ENCODE assay signal across 1 cellular context in genomic region chr5:56816546-56817081, GRCh38.
TF ChIP-seq lines count a peak whose summit lies in the region.

No MANE protein-coding gene starts in this region.

TF ChIP-seq in HEK293, 187 proteins besides CTCF, POLR2A, EP300 and RAD21 (continued from another document and continues in another):
- peak; percentile 91 for TF ChIP-seq ZBTB11 (tag by site-specific recombination; conservative IDR thresholded peaks at IDR 0.05; ENCODE audit: low read depth)
- no peak for TF ChIP-seq GLI4 (tag by site-specific recombination; IDR thresholded peaks at IDR 0.05)
- peak; percentile 51 for TF ChIP-seq SP2 (tag by site-specific recombination; IDR thresholded peaks at IDR 0.05)
- TF ChIP-seq KLF9 (tag by site-specific recombination; IDR thresholded peaks at IDR 0.05; ENCODE audit: low read depth), result no peak
- no peak for TF ChIP-seq ZNF221 (tag by site-specific recombination; IDR thresholded peaks at IDR 0.05; ENCODE audit: borderline replicate concordance)
- TF ChIP-seq ZXDB (tag by site-specific recombination; IDR thresholded peaks at IDR 0.05), result peak; percentile 36; the same call in 1 of the 2 replicates
- no peak for TF ChIP-seq HOXA7 (CRISPR knock-in tag; IDR thresholded peaks at IDR 0.05; ENCODE audit: borderline replicate concordance)
- TF ChIP-seq ZNF138 (tag by site-specific recombination; IDR thresholded peaks at IDR 0.05; ENCODE audit: borderline replicate concordance), result no peak
- no peak for TF ChIP-seq ZNF837 (tag by site-specific recombination; IDR thresholded peaks at IDR 0.05)
- TF ChIP-seq ELK4 (IDR thresholded peaks at IDR 0.05; ENCODE audit: borderline replicate concordance, low read depth, low read length), result no peak
- TF ChIP-seq ZBTB1 (tag by site-specific recombination; IDR thresholded peaks at IDR 0.05), result no peak
- no peak for TF ChIP-seq EGR2 (tag by site-specific recombination; IDR thresholded peaks at IDR 0.05; ENCODE audit: low read depth)
- TF ChIP-seq ZFP3 (tag by site-specific recombination; IDR thresholded peaks at IDR 0.05; ENCODE audit: low read depth), result no peak
- TF ChIP-seq ZBTB49 (tag by site-specific recombination; IDR thresholded peaks at IDR 0.05; ENCODE audit: low read depth), result no peak
- TF ChIP-seq ZNF654 (tag by site-specific recombination; IDR thresholded peaks at IDR 0.05; ENCODE audit: low read depth), result no peak
- no peak for TF ChIP-seq ZNF518A (tag by site-specific recombination; conservative IDR thresholded peaks at IDR 0.05; ENCODE audit: low read depth)
- no peak for TF ChIP-seq ZSCAN18 (tag by site-specific recombination; IDR thresholded peaks at IDR 0.05)
- no peak for TF ChIP-seq ZNF157 (tag by site-specific recombination; IDR thresholded peaks at IDR 0.05)
- TF ChIP-seq ZNF324 (tag by site-specific recombination; IDR thresholded peaks at IDR 0.05), result no peak
- TF ChIP-seq OSR2 (tag by site-specific recombination; IDR thresholded peaks at IDR 0.05), result peak; percentile 84
- no peak for TF ChIP-seq SCRT1 (tag by site-specific recombination; IDR thresholded peaks at IDR 0.05; ENCODE audit: borderline replicate concordance)
- TF ChIP-seq ZNF707 (tag by site-specific recombination; IDR thresholded peaks at IDR 0.05), result no peak
- TF ChIP-seq SP3 (tag by site-specific recombination; IDR thresholded peaks at IDR 0.05), result no peak
- TF ChIP-seq KLF16 (tag by site-specific recombination; IDR thresholded peaks at IDR 0.05), result no peak
- TF ChIP-seq ZNF24 (tag by site-specific recombination; IDR thresholded peaks at IDR 0.05), result no peak
- no peak for TF ChIP-seq GLIS1 (tag by site-specific recombination; IDR thresholded peaks at IDR 0.05)
- no peak for TF ChIP-seq ZNF530 (tag by site-specific recombination; IDR thresholded peaks at IDR 0.05; ENCODE audit: low read depth)
- peak; percentile 88 for TF ChIP-seq ZNF335 (tag by site-specific recombination; conservative IDR thresholded peaks at IDR 0.05)
- TF ChIP-seq ZNF639 (tag by site-specific recombination; IDR thresholded peaks at IDR 0.05), result no peak
- TF ChIP-seq ZNF701 (tag by site-specific recombination; IDR thresholded peaks at IDR 0.05), result no peak
- no peak for TF ChIP-seq ZNF791 (tag by site-specific recombination; IDR thresholded peaks at IDR 0.05)
- TF ChIP-seq ZNF280D (tag by site-specific recombination; IDR thresholded peaks at IDR 0.05), result no peak
- no peak for TF ChIP-seq ZNF175 (tag by site-specific recombination; IDR thresholded peaks at IDR 0.05)
- TF ChIP-seq ZNF670 (tag by site-specific recombination; IDR thresholded peaks at IDR 0.05; ENCODE audit: low read depth), result no peak
- TF ChIP-seq ZSCAN5A (tag by site-specific recombination; IDR thresholded peaks at IDR 0.05), result no peak
- no peak for TF ChIP-seq BCL6B (tag by site-specific recombination; IDR thresholded peaks at IDR 0.05)
- TF ChIP-seq IKZF3 (tag by site-specific recombination; IDR thresholded peaks at IDR 0.05), result peak; percentile 64
